8 cellular contexts compared by ENCODE assay signal in the genomic region with DNA sequence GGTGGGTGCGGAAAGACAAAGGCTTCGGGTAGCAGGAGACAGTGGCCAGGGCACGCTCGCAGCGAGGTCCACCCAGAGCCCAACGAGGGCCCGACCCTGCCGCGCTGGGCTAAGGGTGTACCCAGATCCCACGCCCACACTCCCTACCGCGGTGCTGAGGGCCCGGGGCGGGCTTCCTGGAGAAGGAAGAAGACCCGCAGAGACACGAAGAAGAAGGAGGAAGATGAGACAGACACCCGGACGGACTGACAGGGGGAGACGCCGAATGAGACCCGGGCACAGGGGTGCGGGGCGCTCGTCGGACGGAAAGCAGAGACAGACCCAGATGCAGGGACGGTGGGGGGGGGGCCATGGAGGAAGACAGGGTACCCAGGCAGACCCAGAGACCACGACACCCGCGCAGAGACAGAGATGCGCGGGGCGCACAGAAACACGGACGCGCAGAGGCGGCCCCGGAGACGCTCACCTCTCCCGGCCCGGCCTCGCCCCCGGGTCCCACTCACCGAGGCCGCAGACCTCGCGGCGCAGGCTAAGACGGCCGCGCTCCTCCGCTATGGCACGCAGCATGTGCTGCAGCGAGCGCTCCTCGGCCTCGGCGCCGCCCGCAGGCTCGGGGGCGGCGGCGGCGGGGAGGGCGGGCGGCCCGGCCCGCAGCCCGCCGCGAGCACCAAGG. TPM values are rescaled to one million over a fixed set of nuclear protein-coding genes. Genes with fewer than 3 reads are reported as not detected.
A peak's percentile ranks its signal among the peaks of the same experiment; 100 is the strongest.
DNase-seq lines count a peak whose midpoint lies in the region; ATAC-seq, FAIRE-seq and TF ChIP-seq lines count a peak whose summit lies in the region.

No MANE protein-coding gene starts in this region.

- intact Hi-C loops in Panc1 (cut with micrococcal nuclease; ENCODE audit: unreplicated experiment) = no loop called here
- intact Hi-C loops in K562 (cut with micrococcal nuclease) = no loop called here
- intact Hi-C loops in kidney (cut with DNase I) = no loop called here

- H3K4me1 ChIP-seq in Panc1 (ENCODE audit: control insufficient read depth, insufficient read depth, low read length) = peaks cover 3% of the 10 kb centered on the region; the same call in 1 of the 2 replicates
- H3K4me1 ChIP-seq in K562 (replicated peaks in 1 of 2; ENCODE audit: control insufficient read depth in 2 of 2, insufficient read depth in 2 of 2, low read length in 2 of 2) = peaks cover 0 to 17% of the 10 kb centered on the region in 2 experiments; a peak in 3 of 5 replicates
- peaks cover 12 to 17% of the 10 kb centered on the region in 2 donors for H3K4me1 ChIP-seq in kidney (ENCODE audit: control insufficient read depth in 1 of 2, insufficient read depth in 1 of 2, low read depth in 1 of 2, low read length in 2 of 2)

- H3K9me3 ChIP-seq in Panc1 (ENCODE audit: control insufficient read depth, insufficient read depth, low read depth, low read length) (no peaks in the 10 kb centered on the region), K562 (replicated peaks; ENCODE audit: control insufficient read depth, insufficient read depth, low read depth, low read length) (no peaks in the 10 kb centered on the region), kidney (ENCODE audit: control insufficient read depth in 1 of 2, low read length in 2 of 2) (no peaks in the 10 kb centered on the region)

- H3K27ac ChIP-seq in Panc1 (ENCODE audit: low read length) = no peak overlapping the region; the same call in 1 of the 2 replicates
- H3K27ac ChIP-seq in K562 (ENCODE audit: extremely low read depth, low read depth, low read length) = no peak overlapping the region
- no peak overlapping the region for H3K27ac ChIP-seq in kidney (ENCODE audit: low read depth in 2 of 2, low read length in 2 of 2)

- 0 out of 2 replicates have a peak overlapping the region, but pooled peaks have one; percentile 40 for H2AFZ ChIP-seq in K562 (ENCODE audit: low read depth, low read length)

- no peaks in the 10 kb centered on the region for H3K9me1 ChIP-seq in K562 (ENCODE audit: control insufficient read depth, insufficient read depth, low read length)

- TF ChIP-seq POLR2A in K562 (conservative IDR thresholded peaks at IDR 0.05) = no peak

- BruUV-seq in Panc1 (replicated peaks; lab: Mats Ljungman, UMichigan) = no TSS peak
- no TSS peak for BruUV-seq in K562 (replicated peaks; lab: Mats Ljungman, UMichigan)

- POLR2A ChIA-PET in Panc1 (lab: Charles Lee) (no interaction called here), K562 (lab: Yijun Ruan, JAX) (interaction anchor here (0.6 kb wide), 1 partner anchor 191 kb away, joined by 4 read pairs; no protein-coding TSS in a partner anchor)

- CTCF ChIA-PET in Panc1 (lab: Charles Lee) = no interaction called here
- CTCF ChIA-PET in K562 (lab: Yijun Ruan, JAX; ENCODE audit: low intra/inter-chr PET ratio) = no interaction called here

- WGBS in K562 (ENCODE audit: insufficient coverage, low coverage, missing lambda C conversion rate) = 16% methylated on average over 17 of the region's 72 CpGs

- no peaks in the 10 kb centered on the region for H4K20me1 ChIP-seq in K562 (replicated peaks; ENCODE audit: control insufficient read depth, insufficient read depth, low read length)

- TF ChIP-seq EP300 in K562 (IDR thresholded peaks at IDR 0.05; ENCODE audit: low read length) = no peak

- ATAC-seq in Panc1 = peak; percentile 69
- ATAC-seq in K562 = peak; percentile 66
- no peak for ATAC-seq in HG02588 (IDR thresholded peaks at IDR 0.05; ENCODE audit: unreplicated experiment)

- H3K4me3 ChIP-seq in Panc1 (ENCODE audit: low read depth in 2 of 2, low read length in 2 of 2) (peak overlapping the region; percentile 59 to 60), K562 (peak overlapping the region; percentile 31), kidney (ENCODE audit: low read length in 2 of 2) (peak overlapping the region; percentile 21 to 59)

- no peak for FAIRE-seq in K562 (lab: Jason Lieb, UNC)
- FAIRE-seq in kidney (lab: Jason Lieb, UNC) = no peak

- TF ChIP-seq RAD21 in K562 (CRISPR knock-in tag; conservative IDR thresholded peaks at IDR 0.05 in 1 of 2, IDR thresholded peaks at IDR 0.05 in 1 of 2) = no peak

- no peaks in the 10 kb centered on the region for H3K27me3 ChIP-seq in Panc1 (ENCODE audit: control insufficient read depth, insufficient read depth, low read length)
- no peaks in the 10 kb centered on the region for H3K27me3 ChIP-seq in K562 (ENCODE audit: control insufficient read depth in 2 of 2, insufficient read depth in 2 of 2, low read length in 2 of 2)

- in situ Hi-C loops in Panc1 (cut with HindIII; ENCODE audit: low pct_unique_long_range_greater_than_20kb, low sequenced_read_pairs) = no loop called here
- in situ Hi-C loops in K562 (cut with MboI) = loop anchor here (25.0 kb wide), 1 partner anchor 428 kb away; no protein-coding TSS in a partner anchor

- no peaks in the 10 kb centered on the region for H3K79me2 ChIP-seq in K562 (ENCODE audit: control insufficient read depth, insufficient read depth, low read length)

- no peak for TF ChIP-seq CTCF in Panc1 (IDR thresholded peaks at IDR 0.05)
- TF ChIP-seq CTCF in K562 (IDR thresholded peaks at IDR 0.05 in 2 of 3, conservative IDR thresholded peaks at IDR 0.05 in 1 of 3; ENCODE audit: insufficient read depth in 2 of 3, low read depth in 1 of 3, low read length in 3 of 3) = no peak
- no peak for TF ChIP-seq CTCF in kidney (IDR thresholded peaks at IDR 0.05; ENCODE audit: borderline replicate concordance, extremely low read depth, insufficient read depth)

- DNase-seq in NCI-H748 (lab: John Stamatoyannopoulos, UW; ENCODE audit: unreplicated experiment) (peak; percentile 77), NCI-H748 treated with DMSO at 0.1 percent for 48 hours (lab: John Stamatoyannopoulos, UW) (no peak), Panc1 (ENCODE audit: low read depth, low spot score) (no peak), K562 (ENCODE audit: extremely low read depth in 1 of 4, low spot score in 3 of 4) (peak in 2 of 4 experiments; percentile 13 to 30), kidney (no peak), mucosa of gallbladder (ENCODE audit: low spot score) (no peak)
- peak; percentile 34 for DNase-seq in stimulated activated CD4-positive, alpha-beta T cell treated with anti-CD3 and anti-CD28 coated beads, Interleukin-4, amount 100 ng/mL, for 24 hours

- H3K36me3 ChIP-seq in Panc1 (ENCODE audit: control insufficient read depth, insufficient read depth, low read length) (no peaks in the 10 kb centered on the region; the same call in 1 of the 2 replicates), K562 (ENCODE audit: control insufficient read depth, insufficient read depth, low read length) (no peaks in the 10 kb centered on the region), kidney (ENCODE audit: control insufficient read depth in 1 of 2, insufficient read depth in 2 of 2, low read length in 2 of 2) (no peaks in the 10 kb centered on the region)

- H3K9ac ChIP-seq in K562 (ENCODE audit: insufficient read depth in 1 of 2, low read depth in 2 of 2, low read length in 2 of 2) (peak overlapping the region in 1 of 2 experiments; percentile 86; a peak in 2 of 4 replicates), kidney (ENCODE audit: low read length in 2 of 2) (peak overlapping the region; percentile 17 to 34)

- peak overlapping the region; percentile 60 for H3K4me2 ChIP-seq in K562 (ENCODE audit: insufficient read depth, low read length)

RNA-seq across cellular contexts. Expression of a gene that starts 0.4 kb away (rescaled TPM):
- 42.5 TPM for total RNA-seq in Panc1 (2021; ENCODE audit: unreplicated experiment)
- 45.3 TPM for polyA plus RNA-seq in Panc1 (2012; ENCODE audit: insufficient read length)
- total RNA-seq in K562 (2011; cell fraction: chromatin; rRNA removed; ENCODE audit: low replicate concordance) = 2.7 and 4.4 TPM in 2 replicates
- 2.4 and 3.7 TPM in 2 replicates for total RNA-seq in K562 (2011; cell fraction: nucleolus; rRNA removed)
- 2.3 and 3.2 TPM in 2 replicates for total RNA-seq in K562 (2011; cell fraction: nucleoplasm; rRNA removed)
- 8.5 and 11.5 TPM in 2 replicates for total RNA-seq in K562 (2014; rRNA removed)
- total RNA-seq in K562 (2014; rRNA removed; fragmentation: Illumina TruSeq; extraction: Trizol) = 3.0 TPM in 2 replicates
- total RNA-seq in K562 (2015; rRNA removed; fragmentation: Illumina TruSeq; extraction: Trizol) = 5.0 and 5.9 TPM in 2 replicates
- 11.7 and 12.1 TPM in 2 replicates for total RNA-seq in K562 (2021)
- 7.7 and 7.9 TPM in 2 replicates for polyA plus RNA-seq in K562 (2011; rRNA removed)
- 8.7 and 16.2 TPM in 2 replicates for polyA plus RNA-seq in K562 (2011; cell fraction: cytosol; rRNA removed)
- polyA plus RNA-seq in K562 (2011; cell fraction: nucleus; rRNA removed) = 9.8 and 13.3 TPM in 2 replicates
- 7.7 and 9.5 TPM in 2 replicates for polyA plus RNA-seq in K562 (2012)
- 6.4 and 8.3 TPM in 2 replicates for polyA plus RNA-seq in K562 (2014; fragmentation: Illumina TruSeq; extraction: Trizol)
- under 1 TPM; 0.24 to 0.46 TPM for polyA plus RNA-seq in K562 (2014; fragmentation: Nextera tagmentation; extraction: Ambion mirVana)
- 8.1 and 12.1 TPM in 2 replicates for polyA plus RNA-seq in K562 (2014; rRNA removed)
- polyA minus RNA-seq in K562 (2011; rRNA and poly(A)+ RNA removed) = 2.1 and 4.3 TPM in 2 replicates
- 6.1 and 6.6 TPM in 2 replicates for polyA minus RNA-seq in K562 (2011; cell fraction: cytosol; rRNA and poly(A)+ RNA removed)
- polyA minus RNA-seq in K562 (2011; cell fraction: nucleus; rRNA and poly(A)+ RNA removed) = 1.1 and 1.8 TPM in 2 replicates
- 55.4 TPM for total RNA-seq in kidney
- polyA plus RNA-seq in kidney (ENCODE audit: insufficient read depth, low read depth, low replicate concordance) = 26.4 TPM
- total RNA-seq in mucosa of gallbladder = 93.1 TPM

RNA-seq across cellular contexts. Expression of a gene that starts 44.5 kb away (rescaled TPM):
- not detected for total RNA-seq in Panc1 (2021; ENCODE audit: unreplicated experiment)
- not detected for polyA plus RNA-seq in Panc1 (2012; ENCODE audit: insufficient read length)
- total RNA-seq in K562 (2011; cell fraction: chromatin; rRNA removed; ENCODE audit: low replicate concordance) = not detected in 2 replicates
- total RNA-seq in K562 (2011; cell fraction: nucleolus; rRNA removed) = not detected in 2 replicates
- total RNA-seq in K562 (2011; cell fraction: nucleoplasm; rRNA removed) = not detected in 2 replicates
- not detected in 2 replicates for total RNA-seq in K562 (2014; rRNA removed)
- not detected in 2 replicates for total RNA-seq in K562 (2014; rRNA removed; fragmentation: Illumina TruSeq; extraction: Trizol)
- total RNA-seq in K562 (2015; rRNA removed; fragmentation: Illumina TruSeq; extraction: Trizol) = not detected in 2 replicates
- not detected in 2 replicates for total RNA-seq in K562 (2021)
- not detected in 2 replicates for polyA plus RNA-seq in K562 (2011; rRNA removed)
- polyA plus RNA-seq in K562 (2011; cell fraction: cytosol; rRNA removed) = not detected in 2 replicates
- polyA plus RNA-seq in K562 (2011; cell fraction: nucleus; rRNA removed) = not detected in 2 replicates
- not detected in 2 replicates for polyA plus RNA-seq in K562 (2012)
- not detected in 2 replicates for polyA plus RNA-seq in K562 (2014; fragmentation: Illumina TruSeq; extraction: Trizol)
- not detected for polyA plus RNA-seq in K562 (2014; fragmentation: Nextera tagmentation; extraction: Ambion mirVana)
- polyA plus RNA-seq in K562 (2014; rRNA removed) = not detected in 2 replicates
- not detected in 2 replicates for polyA minus RNA-seq in K562 (2011; rRNA and poly(A)+ RNA removed)
- not detected in 2 replicates for polyA minus RNA-seq in K562 (2011; cell fraction: cytosol; rRNA and poly(A)+ RNA removed)
- not detected in 2 replicates for polyA minus RNA-seq in K562 (2011; cell fraction: nucleus; rRNA and poly(A)+ RNA removed)
- total RNA-seq in kidney = not detected
- not detected for polyA plus RNA-seq in kidney (ENCODE audit: insufficient read depth, low read depth, low replicate concordance)
- total RNA-seq in mucosa of gallbladder = 0.40 TPM

Comparison
In these comparisons a context has a peak if more than half of its experiments do, and no peak if none do; other contexts are left out.
1. DNase-seq: peak in NCI-H748 (single experiment) and stimulated activated CD4-positive, alpha-beta T cell treated with anti-CD3 and anti-CD28 coated beads, Interleukin-4, amount 100 ng/mL, for 24 hours (single experiment); none in NCI-H748 treated with DMSO at 0.1 percent for 48 hours (single experiment), Panc1 (single experiment), kidney (single experiment) and mucosa of gallbladder (single experiment).
2. Peak in every context shown above with its lines, with median percentiles within 50 percentile points of each other: H3K4me3 ChIP-seq.